12 cellular contexts compared by ENCODE assay signal in genomic region chr6:36245572-36246031, GRCh38. TPM values are rescaled to one million over a fixed set of nuclear protein-coding genes. Genes with fewer than 3 reads are reported as not detected.
DNase-seq lines count a peak whose midpoint lies in the region; ATAC-seq and TF ChIP-seq lines count a peak whose summit lies in the region.
"Had no signal": no experiment of that assay in that cellular context is flagged by ENCODE, and none has a peak within 500 bp of the region (broad histone marks: within the 10 kb centered on the region; RNA-seq: fewer than 3 reads in every experiment).

No MANE protein-coding gene starts in this region.

- H3K56ac ChIP-seq in H9 (ENCODE audit: insufficient read length, low read depth, low read length) = no peak overlapping the region

- DNase-seq in CD8-positive, alpha-beta T cell = peak in 3 of 7 experiments; percentile 4 to 27 (median 17)
- DNase-seq in H9 = peak; percentile 85
- peak; percentile 49 for DNase-seq in activated naive CD8-positive, alpha-beta T cell treated with anti-CD3 and anti-CD28 coated beads, Interleukin-2, amount 10 ng/mL, durations not matched to agents 7 days and 5 days
- DNase-seq in lower lobe of right lung = no peak
- no peak for DNase-seq in osteocyte (ENCODE audit: extremely low spot score, unreplicated experiment)
- DNase-seq in SJCRH30 = no peak
- DNase-seq in globus pallidus (ENCODE audit: low spot score) = no peak
- DNase-seq: activated B cell treated with CpG ODN at 0.5 μM for 24 hours, anterior cingulate cortex, DMS79 treated with DMSO at 0.1 percent for 48 hours, KBM-7 had no signal

- peaks cover 7% of the 10 kb centered on the region for H3K4me1 ChIP-seq in CD8-positive, alpha-beta T cell (ENCODE audit: insufficient read depth, low read length)
- H3K4me1 ChIP-seq in H9 (ENCODE audit: insufficient read depth, low read length) (peaks cover 12% of the 10 kb centered on the region; the same call in 1 of the 2 replicates), lower lobe of right lung (peaks cover 9% of the 10 kb centered on the region), SJCRH30 (no peaks in the 10 kb centered on the region; the same call in 1 of the 2 replicates)

- no peak overlapping the region for H2BK5ac ChIP-seq in H9 (ENCODE audit: insufficient read length, low read length)

- H2AFZ ChIP-seq in H9 (ENCODE audit: low read length) = no peak overlapping the region

- no peaks in the 10 kb centered on the region for H3K36me3 ChIP-seq in CD8-positive, alpha-beta T cell (ENCODE audit: insufficient read depth, low read length)
- H3K36me3 ChIP-seq in lower lobe of right lung (no peaks in the 10 kb centered on the region), SJCRH30 (no peaks in the 10 kb centered on the region)

- peaks cover 12% of the 10 kb centered on the region for H3K4me1 Mint-ChIP-seq in CD8-positive, alpha-beta T cell (ENCODE audit: low read depth)
- H3K4me1 Mint-ChIP-seq in H9 (peaks cover 48 to 66% of the 10 kb centered on the region in 2 experiments), osteocyte (ENCODE audit: unreplicated experiment) (peaks cover 6% of the 10 kb centered on the region)
- H3K4me1 Mint-ChIP-seq in activated naive CD8-positive, alpha-beta T cell treated with anti-CD3 and anti-CD28 coated beads, Interleukin-2, amount 10 ng/mL, durations not matched to agents 7 days and 5 days = peaks cover 13% of the 10 kb centered on the region

- H2BK15ac ChIP-seq in H9 (ENCODE audit: low read depth, low read length) = no peak overlapping the region

- no peaks in the 10 kb centered on the region for H3K79me2 ChIP-seq in H9 (ENCODE audit: insufficient read depth, low read length)

- no peak overlapping the region for H3K4ac ChIP-seq in H9 (ENCODE audit: low read depth, low read length)

- H3K23me2 ChIP-seq in H9 (ENCODE audit: insufficient read length, low read depth, low read length, poor library complexity, severe bottlenecking) = no peaks in the 10 kb centered on the region

- no peak overlapping the region for H4K91ac ChIP-seq in H9 (ENCODE audit: insufficient read length, low read depth, low read length)

- H3K23ac ChIP-seq in H9 (ENCODE audit: insufficient read length, low read depth, low read length) = no peak overlapping the region

- no peak for TF ChIP-seq CTCF in CD8-positive, alpha-beta T cell (IDR thresholded peaks at IDR 0.05)
- TF ChIP-seq CTCF in H9 (conservative IDR thresholded peaks at IDR 0.05) (peak; percentile 60), lower lobe of right lung (IDR thresholded peaks at IDR 0.05) (no peak), osteocyte (IDR thresholded peaks at IDR 0.05) (no peak)

- peak overlapping the region; percentile 15; the same call in 1 of the 2 replicates for H3K14ac ChIP-seq in H9 (ENCODE audit: insufficient read depth, low read length)

- no peak overlapping the region for H2BK20ac ChIP-seq in H9 (ENCODE audit: low read depth, low read length, poor library complexity, severe bottlenecking)

- H3K27ac ChIP-seq in CD8-positive, alpha-beta T cell (ENCODE audit: low read depth, low read length) = no peak overlapping the region
- no peak overlapping the region for H3K27ac ChIP-seq in H9 (ENCODE audit: insufficient read length, low read depth, low read length)
- H3K27ac ChIP-seq in lower lobe of right lung = no peak overlapping the region
- H3K27ac ChIP-seq in SJCRH30 = no peak overlapping the region

- H3K36me3 Mint-ChIP-seq in CD8-positive, alpha-beta T cell = no peaks in the 10 kb centered on the region
- no peaks in the 10 kb centered on the region; a peak in 1 of 7 replicates for H3K36me3 Mint-ChIP-seq in H9 (ENCODE audit: insufficient read depth in 1 of 3, low read depth in 3 of 3)
- no peaks in the 10 kb centered on the region for H3K36me3 Mint-ChIP-seq in activated naive CD8-positive, alpha-beta T cell treated with anti-CD3 and anti-CD28 coated beads, Interleukin-2, amount 10 ng/mL, durations not matched to agents 7 days and 5 days
- no peaks in the 10 kb centered on the region for H3K36me3 Mint-ChIP-seq in osteocyte (ENCODE audit: unreplicated experiment)

- intact Hi-C loops in CD8-positive, alpha-beta T cell (cut with DNase I, micrococcal nuclease) = no loop called here
- intact Hi-C loops in lower lobe of right lung (cut with DNase I) = no loop called here

- H4K20me1 ChIP-seq in H9 (ENCODE audit: control insufficient read depth, insufficient read depth, insufficient read length) = no peaks in the 10 kb centered on the region

- no peaks in the 10 kb centered on the region for H3K79me1 ChIP-seq in H9 (ENCODE audit: insufficient read depth, low read depth, low read length, poor library complexity, severe bottlenecking)

- POLR2A ChIA-PET in CD8-positive, alpha-beta T cell (lab: Charles Lee) = interaction anchor here (1.4 kb wide), 1 partner anchor 8 kb away, joined by 4 read pairs; no protein-coding TSS in a partner anchor
- POLR2A ChIA-PET in activated naive CD8-positive, alpha-beta T cell treated with anti-CD3 and anti-CD28 coated beads, Interleukin-2, amount 10 ng/mL, durations not matched to agents 7 days and 5 days (lab: Charles Lee) = interaction anchor here (0.8 kb wide), 1 partner anchor 43 kb away, joined by 3 read pairs; no protein-coding TSS in a partner anchor

- ATAC-seq in CD8-positive, alpha-beta T cell = peak; percentile 40
- peak; percentile 47 for ATAC-seq in activated naive CD8-positive, alpha-beta T cell treated with anti-CD3 and anti-CD28 coated beads, Interleukin-2, amount 10 ng/mL, durations not matched to agents 7 days and 5 days (ENCODE audit: low read depth)
- ATAC-seq in lower lobe of right lung = peak; percentile 7 to 18
- no peak for ATAC-seq in GM18867 (IDR thresholded peaks at IDR 0.05; ENCODE audit: unreplicated experiment)

- no peak overlapping the region for H3T11ph ChIP-seq in H9 (ENCODE audit: low read length)

- no peaks in the 10 kb centered on the region for H3K27me3 ChIP-seq in CD8-positive, alpha-beta T cell (ENCODE audit: insufficient read depth, low read length)
- H3K27me3 ChIP-seq in H9 (ENCODE audit: insufficient read depth, low read length) (no peaks in the 10 kb centered on the region), lower lobe of right lung (ENCODE audit: low read depth) (no peaks in the 10 kb centered on the region), SJCRH30 (no peaks in the 10 kb centered on the region)

- no peaks in the 10 kb centered on the region for H3K9me3 ChIP-seq in CD8-positive, alpha-beta T cell (ENCODE audit: low read length)
- H3K9me3 ChIP-seq in H9 (ENCODE audit: control insufficient read depth, low read depth, low read length) (no peaks in the 10 kb centered on the region), lower lobe of right lung (no peaks in the 10 kb centered on the region), SJCRH30 (replicated peaks) (no peaks in the 10 kb centered on the region)

- no peak overlapping the region for H3K9ac ChIP-seq in H9 (ENCODE audit: extremely low read depth, insufficient read length, low read length)

- CTCF ChIA-PET in CD8-positive, alpha-beta T cell (lab: Charles Lee) = interaction anchor here (1.1 to 1.2 kb wide), 2 partner anchors 41 to 151 kb away, joined by 3 read pairs; no protein-coding TSS in a partner anchor

- no peak overlapping the region for H2BK120ac ChIP-seq in H9 (ENCODE audit: low read depth, low read length, poor library complexity, severe bottlenecking)

- no CpG with 5 or more reads among the region's 8 CpGs for WGBS in H9 (ENCODE audit: extremely low coverage, insufficient read length, low lambda C conversion rate)

- H2AK5ac ChIP-seq in H9 (ENCODE audit: insufficient read length, low read length) = no peak overlapping the region

- H3K4me3 Mint-ChIP-seq in CD8-positive, alpha-beta T cell = no peak overlapping the region
- no peak overlapping the region for H3K4me3 Mint-ChIP-seq in H9
- H3K4me3 Mint-ChIP-seq in activated naive CD8-positive, alpha-beta T cell treated with anti-CD3 and anti-CD28 coated beads, Interleukin-2, amount 10 ng/mL, durations not matched to agents 7 days and 5 days = no peak overlapping the region
- H3K4me3 Mint-ChIP-seq in osteocyte (ENCODE audit: unreplicated experiment) = no peak overlapping the region
- H3K4me3 Mint-ChIP-seq: activated B cell treated with CpG ODN at 0.5 μM for 24 hours had no signal

- peak overlapping the region; percentile 37 for H3K18ac ChIP-seq in H9 (ENCODE audit: insufficient read length, low read depth, low read length)

- H3K4me3 ChIP-seq in CD8-positive, alpha-beta T cell (ENCODE audit: low read depth, low read length) = no peak overlapping the region
- H3K4me3 ChIP-seq in lower lobe of right lung (no peak overlapping the region), SJCRH30 (no peak overlapping the region)

- no peak overlapping the region for H4K8ac ChIP-seq in H9 (replicated peaks; ENCODE audit: insufficient read length, low read depth, low read length)

- H3K9me3 Mint-ChIP-seq in CD8-positive, alpha-beta T cell = no peaks in the 10 kb centered on the region
- H3K9me3 Mint-ChIP-seq in H9 = no peaks in the 10 kb centered on the region
- H3K9me3 Mint-ChIP-seq in activated naive CD8-positive, alpha-beta T cell treated with anti-CD3 and anti-CD28 coated beads, Interleukin-2, amount 10 ng/mL, durations not matched to agents 7 days and 5 days = no peaks in the 10 kb centered on the region
- H3K9me3 Mint-ChIP-seq in osteocyte (ENCODE audit: unreplicated experiment) = no peaks in the 10 kb centered on the region
- H3K9me3 Mint-ChIP-seq: activated B cell treated with CpG ODN at 0.5 μM for 24 hours had no signal

- H3K4me2 ChIP-seq in H9 (ENCODE audit: insufficient read depth, insufficient read length, low read length) = no peak overlapping the region

- no peak overlapping the region for H4K5ac ChIP-seq in H9 (ENCODE audit: insufficient read length, low read depth, low read length)

- H2BK12ac ChIP-seq in H9 (ENCODE audit: insufficient read length, low read depth, low read length) = no peak overlapping the region

- peaks cover 10% of the 10 kb centered on the region for H3K27me3 Mint-ChIP-seq in CD8-positive, alpha-beta T cell (ENCODE audit: low read depth)
- H3K27me3 Mint-ChIP-seq in H9 (ENCODE audit: low read depth) = no peaks in the 10 kb centered on the region; the same call in 1 of the 2 replicates
- peaks cover 10% of the 10 kb centered on the region for H3K27me3 Mint-ChIP-seq in activated naive CD8-positive, alpha-beta T cell treated with anti-CD3 and anti-CD28 coated beads, Interleukin-2, amount 10 ng/mL, durations not matched to agents 7 days and 5 days
- peaks cover 3% of the 10 kb centered on the region for H3K27me3 Mint-ChIP-seq in osteocyte (ENCODE audit: unreplicated experiment)
- H3K27me3 Mint-ChIP-seq: activated B cell treated with CpG ODN at 0.5 μM for 24 hours had no signal

- peak overlapping the region; percentile 38 for H3K27ac Mint-ChIP-seq in CD8-positive, alpha-beta T cell
- H3K27ac Mint-ChIP-seq in H9 = peak overlapping the region; percentile 40 to 81 (median 78); a peak in 4 of 7 replicates
- H3K27ac Mint-ChIP-seq in activated naive CD8-positive, alpha-beta T cell treated with anti-CD3 and anti-CD28 coated beads, Interleukin-2, amount 10 ng/mL, durations not matched to agents 7 days and 5 days = no peak overlapping the region
- no peak overlapping the region for H3K27ac Mint-ChIP-seq in osteocyte (ENCODE audit: unreplicated experiment)
- H3K27ac Mint-ChIP-seq: activated B cell treated with CpG ODN at 0.5 μM for 24 hours had no signal

RNA-seq across cellular contexts. Expression of gene PNPLA1, which starts 24.3 kb away (rescaled TPM):
- total RNA-seq in CD8-positive, alpha-beta T cell = under 1 TPM in 1 of 2 experiments, not detected in 1; 0.24 TPM
- total RNA-seq in H9 (2021) (0.09 TPM in 1 of 2 replicates, not detected in the other), lower lobe of right lung (0.27 TPM), osteocyte (not detected in 2 replicates)
- not detected for total RNA-seq in activated naive CD8-positive, alpha-beta T cell treated with anti-CD3 and anti-CD28 coated beads, Interleukin-2, amount 10 ng/mL, durations not matched to agents 7 days and 5 days
- not detected in 2 replicates for total RNA-seq in SJCRH30 (2014; rRNA removed; shearing (Covaris generic))
- total RNA-seq: activated B cell treated with CpG ODN at 0.5 μM for 24 hours had no signal

RNA-seq across cellular contexts. Expression of gene BRPF3, which starts 49.1 kb away (rescaled TPM):
- total RNA-seq in CD8-positive, alpha-beta T cell = 10 to 100 TPM; 36.9 to 41.0 TPM
- 43.4 and 45.9 TPM in 2 replicates for total RNA-seq in H9 (2021)
- total RNA-seq in activated naive CD8-positive, alpha-beta T cell treated with anti-CD3 and anti-CD28 coated beads, Interleukin-2, amount 10 ng/mL, durations not matched to agents 7 days and 5 days = 10 to 100 TPM; 23.7 to 25.4 TPM
- total RNA-seq in lower lobe of right lung = 32.0 TPM
- 29.4 and 36.2 TPM in 2 replicates for total RNA-seq in osteocyte
- 15.8 and 16.9 TPM in 2 replicates for total RNA-seq in SJCRH30 (2014; rRNA removed; shearing (Covaris generic))

Comparison
In these comparisons a context has a peak if more than half of its experiments do, and no peak if none do; other contexts are left out.
1. DNase-seq: peak in H9 (single experiment) and activated naive CD8-positive, alpha-beta T cell treated with anti-CD3 and anti-CD28 coated beads, Interleukin-2, amount 10 ng/mL, durations not matched to agents 7 days and 5 days (single experiment); none in lower lobe of right lung (single experiment), osteocyte (single experiment), SJCRH30 (0 of 2) and globus pallidus (single experiment).
2. H3K27ac Mint-ChIP-seq: peak in CD8-positive, alpha-beta T cell (single experiment) and H9 (3 of 3); none in activated naive CD8-positive, alpha-beta T cell treated with anti-CD3 and anti-CD28 coated beads, Interleukin-2, amount 10 ng/mL, durations not matched to agents 7 days and 5 days (single experiment) and osteocyte (single experiment).